8 cellular contexts compared by ENCODE assay signal in the genomic region with DNA sequence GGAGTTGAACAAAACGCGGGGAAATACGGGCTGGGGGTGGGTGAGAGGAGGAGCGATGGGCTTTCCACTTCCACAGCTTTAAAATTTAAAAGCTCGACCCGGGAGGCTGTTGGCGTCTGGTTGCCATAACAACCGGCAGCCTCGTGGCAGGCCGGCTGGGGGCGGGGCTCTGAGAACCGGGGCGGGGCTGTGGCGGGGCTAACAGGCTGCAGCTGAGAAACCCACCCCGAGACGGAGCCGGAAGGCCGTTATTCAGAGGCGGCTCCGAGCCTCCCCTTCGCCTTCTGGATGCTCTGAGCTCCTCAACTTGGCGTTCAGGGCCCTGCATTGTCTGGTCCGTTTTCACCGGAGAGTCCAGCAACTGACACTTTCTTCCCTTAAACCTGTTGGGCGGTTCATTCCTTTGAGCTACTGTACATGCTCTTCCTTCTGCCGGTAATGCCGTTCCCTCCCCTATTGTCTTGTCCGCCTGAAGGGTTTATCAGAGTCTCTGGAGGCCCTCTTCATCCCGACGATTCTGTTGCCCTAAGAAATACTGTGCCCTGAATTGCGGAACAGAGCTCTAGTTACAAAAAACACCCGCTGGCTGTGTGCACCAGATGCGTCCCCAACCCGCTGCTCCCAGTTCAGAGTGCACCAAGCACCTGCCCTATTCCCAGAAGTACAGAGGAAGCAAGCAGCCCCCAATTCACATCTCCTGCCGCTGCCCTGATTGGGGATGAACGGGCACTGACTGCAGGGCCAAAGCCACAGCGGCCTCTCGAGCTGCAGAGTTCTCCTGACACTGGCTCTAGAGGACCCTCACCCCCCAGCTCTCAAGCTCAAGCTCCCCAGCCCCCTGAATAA. TPM values are rescaled to one million over a fixed set of nuclear protein-coding genes. Genes with fewer than 3 reads are reported as not detected.
DNase-seq lines count a peak whose midpoint lies in the region; ATAC-seq and TF ChIP-seq lines count a peak whose summit lies in the region.

No MANE protein-coding gene starts in this region.

- peaks cover 5% of the 10 kb centered on the region for H3K4me1 ChIP-seq in skeletal muscle satellite cell (ENCODE audit: control insufficient read depth, insufficient read depth, low read length)

- peaks cover 21% of the 10 kb centered on the region for H3K27me3 Mint-ChIP-seq in brain

- H3K4me1 Mint-ChIP-seq in brain = peaks cover 26% of the 10 kb centered on the region

- DNase-seq in NCI-H187 (lab: John Stamatoyannopoulos, UW) = peak; percentile 32 to 47
- no peak for DNase-seq in NCI-H187 treated with DMSO at 0.1 percent for 48 hours (lab: John Stamatoyannopoulos, UW)
- DNase-seq in NCI-H1694 treated with DMSO at 0.1 percent for 48 hours (lab: John Stamatoyannopoulos, UW) = peak; percentile 30
- DNase-seq in UCSD-AML1 (lab: John Stamatoyannopoulos, UW; ENCODE audit: unreplicated experiment) = peak; percentile 86

- H3K36me3 ChIP-seq in skeletal muscle satellite cell (ENCODE audit: insufficient read depth, low read length) = peaks cover 9% of the 10 kb centered on the region

- H3K27me3 ChIP-seq in skeletal muscle satellite cell (ENCODE audit: control insufficient read depth, insufficient read depth, low read length) = peaks cover 4% of the 10 kb centered on the region

- peak overlapping the region; percentile 91 to 98 (median 95) for H3K27ac Mint-ChIP-seq in brain

- peak overlapping the region; percentile 90 for H3K9ac ChIP-seq in skeletal muscle satellite cell (ENCODE audit: low read depth, low read length)

- peak overlapping the region; percentile 98 for H3K4me2 ChIP-seq in skeletal muscle satellite cell (ENCODE audit: low read length)

- H3K9me3 Mint-ChIP-seq in brain = peaks cover 0 to 3% (median 0%) of the 10 kb centered on the region in 5 experiments

- no peak for TF ChIP-seq CTCF in brain (conservative IDR thresholded peaks at IDR 0.05)

- H3K9me3 ChIP-seq in iPS-18c (ENCODE audit: control insufficient read depth, insufficient read depth, low read length) = no peaks in the 10 kb centered on the region
- no peaks in the 10 kb centered on the region for H3K9me3 ChIP-seq in skeletal muscle satellite cell (replicated peaks; ENCODE audit: low read length)

- peak; percentile 54 for ATAC-seq in HG02852 (IDR thresholded peaks at IDR 0.05; ENCODE audit: unreplicated experiment)

- peaks cover 9% of the 10 kb centered on the region for H3K36me3 Mint-ChIP-seq in brain

- peak overlapping the region; percentile 84 to 99 (median 93) for H3K4me3 Mint-ChIP-seq in brain

- H3K4me3 ChIP-seq in iPS-18c (ENCODE audit: insufficient read depth, low read depth, low read length) (peak overlapping the region; percentile 98), skeletal muscle satellite cell (ENCODE audit: low read length) (peak overlapping the region; percentile 98)

RNA-seq across cellular contexts. Expression of a gene that starts 0.6 kb away (rescaled TPM):
- polyA plus RNA-seq in brain (ENCODE audit: insufficient read depth, low read depth, low replicate concordance) = 3.5 TPM
- total RNA-seq in skeletal muscle satellite cell (2012; rRNA removed) = 0.44 and 0.51 TPM in 2 replicates

RNA-seq across cellular contexts. Expression of a gene that starts 0.9 kb away (rescaled TPM):
- polyA plus RNA-seq in brain (ENCODE audit: insufficient read depth, low read depth, low replicate concordance) = 6.2 TPM
- 14.0 and 20.3 TPM in 2 replicates for total RNA-seq in skeletal muscle satellite cell (2012; rRNA removed)

RNA-seq across cellular contexts. Expression of a gene that starts 32.0 kb away (rescaled TPM):
- polyA plus RNA-seq in brain (ENCODE audit: insufficient read depth, low read depth, low replicate concordance) = 14.1 TPM
- 9.6 and 12.4 TPM in 2 replicates for total RNA-seq in skeletal muscle satellite cell (2012; rRNA removed)

RNA-seq across cellular contexts. Expression of a gene that starts 41.6 kb away (rescaled TPM):
- 78.7 TPM for polyA plus RNA-seq in brain (ENCODE audit: insufficient read depth, low read depth, low replicate concordance)
- total RNA-seq in skeletal muscle satellite cell (2012; rRNA removed) = 24.8 and 33.2 TPM in 2 replicates

RNA-seq across cellular contexts. Expression of a gene that starts 53.2 kb away (rescaled TPM):
- not detected for polyA plus RNA-seq in brain (ENCODE audit: insufficient read depth, low read depth, low replicate concordance)
- not detected in 2 replicates for total RNA-seq in skeletal muscle satellite cell (2012; rRNA removed)
